1 cellular context compared by ENCODE assay signal in the genomic region with DNA sequence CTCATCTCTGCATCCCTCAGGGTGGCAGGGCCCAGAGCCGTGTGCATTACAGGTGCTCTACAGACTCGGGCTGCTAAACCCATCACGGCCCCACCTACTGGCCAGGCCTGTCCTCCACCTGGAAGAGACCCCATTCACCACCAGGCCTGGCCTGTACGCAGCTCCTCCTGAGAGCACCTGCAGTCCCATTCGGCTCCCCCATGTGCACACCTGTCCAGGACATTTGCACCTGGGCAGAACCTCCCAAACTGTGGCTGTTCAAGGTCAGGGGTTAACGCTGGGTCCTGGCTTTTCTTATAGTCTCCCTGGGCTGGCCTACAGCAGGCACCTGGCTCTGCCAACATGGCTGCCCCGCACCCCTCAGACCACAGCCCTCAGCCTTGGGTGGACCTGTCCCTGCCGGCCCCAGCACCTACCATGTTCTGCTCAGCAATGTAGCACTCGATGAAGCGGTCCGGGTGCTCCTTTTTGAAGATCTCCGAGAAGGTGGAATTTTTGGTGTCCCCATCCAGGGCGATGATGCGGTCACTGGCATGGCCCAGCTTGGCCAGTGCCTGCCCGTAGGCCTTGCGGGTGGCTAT.
TF ChIP-seq lines count a peak whose summit lies in the region.

No MANE protein-coding gene starts in this region.

TF ChIP-seq in HEK293, 187 proteins besides CTCF, POLR2A, EP300 and RAD21 (continued from another document):
- TF ChIP-seq, protein P1, sequence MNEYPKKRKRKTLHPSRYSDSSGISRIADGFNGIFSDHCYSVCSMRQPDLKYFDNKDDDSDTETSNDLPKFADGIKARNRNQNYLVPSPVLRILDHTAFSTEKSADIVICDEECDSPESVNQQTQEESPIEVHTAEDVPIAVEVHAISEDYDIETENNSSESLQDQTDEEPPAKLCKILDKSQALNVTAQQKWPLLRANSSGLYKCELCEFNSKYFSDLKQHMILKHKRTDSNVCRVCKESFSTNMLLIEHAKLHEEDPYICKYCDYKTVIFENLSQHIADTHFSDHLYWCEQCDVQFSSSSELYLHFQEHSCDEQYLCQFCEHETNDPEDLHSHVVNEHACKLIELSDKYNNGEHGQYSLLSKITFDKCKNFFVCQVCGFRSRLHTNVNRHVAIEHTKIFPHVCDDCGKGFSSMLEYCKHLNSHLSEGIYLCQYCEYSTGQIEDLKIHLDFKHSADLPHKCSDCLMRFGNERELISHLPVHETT (tag by site-specific recombination; IDR thresholded peaks at IDR 0.05) = no peak
- no peak for TF ChIP-seq ZNF2 (tag by site-specific recombination; IDR thresholded peaks at IDR 0.05)
- no peak for TF ChIP-seq EGR2 (tag by site-specific recombination; IDR thresholded peaks at IDR 0.05; ENCODE audit: low read depth)
- no peak for TF ChIP-seq ZSCAN23 (tag by site-specific recombination; IDR thresholded peaks at IDR 0.05)
- TF ChIP-seq, protein P2, sequence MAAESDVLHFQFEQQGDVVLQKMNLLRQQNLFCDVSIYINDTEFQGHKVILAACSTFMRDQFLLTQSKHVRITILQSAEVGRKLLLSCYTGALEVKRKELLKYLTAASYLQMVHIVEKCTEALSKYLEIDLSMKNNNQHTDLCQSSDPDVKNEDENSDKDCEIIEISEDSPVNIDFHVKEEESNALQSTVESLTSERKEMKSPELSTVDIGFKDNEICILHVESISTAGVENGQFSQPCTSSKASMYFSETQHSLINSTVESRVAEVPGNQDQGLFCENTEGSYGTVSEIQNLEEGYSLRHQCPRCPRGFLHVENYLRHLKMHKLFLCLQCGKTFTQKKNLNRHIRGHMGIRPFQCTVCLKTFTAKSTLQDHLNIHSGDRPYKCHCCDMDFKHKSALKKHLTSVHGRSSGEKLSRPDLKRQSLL (tag by site-specific recombination; IDR thresholded peaks at IDR 0.05) = no peak
- no peak for TF ChIP-seq ZNF571 (tag by site-specific recombination; IDR thresholded peaks at IDR 0.05)
- TF ChIP-seq, protein P3, sequence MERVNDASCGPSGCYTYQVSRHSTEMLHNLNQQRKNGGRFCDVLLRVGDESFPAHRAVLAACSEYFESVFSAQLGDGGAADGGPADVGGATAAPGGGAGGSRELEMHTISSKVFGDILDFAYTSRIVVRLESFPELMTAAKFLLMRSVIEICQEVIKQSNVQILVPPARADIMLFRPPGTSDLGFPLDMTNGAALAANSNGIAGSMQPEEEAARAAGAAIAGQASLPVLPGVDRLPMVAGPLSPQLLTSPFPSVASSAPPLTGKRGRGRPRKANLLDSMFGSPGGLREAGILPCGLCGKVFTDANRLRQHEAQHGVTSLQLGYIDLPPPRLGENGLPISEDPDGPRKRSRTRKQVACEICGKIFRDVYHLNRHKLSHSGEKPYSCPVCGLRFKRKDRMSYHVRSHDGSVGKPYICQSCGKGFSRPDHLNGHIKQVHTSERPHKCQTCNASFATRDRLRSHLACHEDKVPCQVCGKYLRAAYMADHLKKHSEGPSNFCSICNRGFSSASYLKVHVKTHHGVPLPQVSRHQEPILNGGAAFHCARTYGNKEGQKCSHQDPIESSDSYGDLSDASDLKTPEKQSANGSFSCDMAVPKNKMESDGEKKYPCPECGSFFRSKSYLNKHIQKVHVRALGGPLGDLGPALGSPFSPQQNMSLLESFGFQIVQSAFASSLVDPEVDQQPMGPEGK (tag by site-specific recombination; IDR thresholded peaks at IDR 0.05) = no peak
- TF ChIP-seq, protein P4, sequence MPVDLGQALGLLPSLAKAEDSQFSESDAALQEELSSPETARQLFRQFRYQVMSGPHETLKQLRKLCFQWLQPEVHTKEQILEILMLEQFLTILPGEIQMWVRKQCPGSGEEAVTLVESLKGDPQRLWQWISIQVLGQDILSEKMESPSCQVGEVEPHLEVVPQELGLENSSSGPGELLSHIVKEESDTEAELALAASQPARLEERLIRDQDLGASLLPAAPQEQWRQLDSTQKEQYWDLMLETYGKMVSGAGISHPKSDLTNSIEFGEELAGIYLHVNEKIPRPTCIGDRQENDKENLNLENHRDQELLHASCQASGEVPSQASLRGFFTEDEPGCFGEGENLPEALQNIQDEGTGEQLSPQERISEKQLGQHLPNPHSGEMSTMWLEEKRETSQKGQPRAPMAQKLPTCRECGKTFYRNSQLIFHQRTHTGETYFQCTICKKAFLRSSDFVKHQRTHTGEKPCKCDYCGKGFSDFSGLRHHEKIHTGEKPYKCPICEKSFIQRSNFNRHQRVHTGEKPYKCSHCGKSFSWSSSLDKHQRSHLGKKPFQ (tag by site-specific recombination; IDR thresholded peaks at IDR 0.05) = no peak
- no peak for TF ChIP-seq MYNN (tag by site-specific recombination; IDR thresholded peaks at IDR 0.05; ENCODE audit: borderline replicate concordance)
- no peak for TF ChIP-seq ZNF76 (tag by site-specific recombination; IDR thresholded peaks at IDR 0.05; ENCODE audit: borderline replicate concordance, low read depth)
- TF ChIP-seq ZNF169 (tag by site-specific recombination; IDR thresholded peaks at IDR 0.05) = no peak
